Comparison of ENCODE assay signal across 8 cellular contexts in the genomic region with DNA sequence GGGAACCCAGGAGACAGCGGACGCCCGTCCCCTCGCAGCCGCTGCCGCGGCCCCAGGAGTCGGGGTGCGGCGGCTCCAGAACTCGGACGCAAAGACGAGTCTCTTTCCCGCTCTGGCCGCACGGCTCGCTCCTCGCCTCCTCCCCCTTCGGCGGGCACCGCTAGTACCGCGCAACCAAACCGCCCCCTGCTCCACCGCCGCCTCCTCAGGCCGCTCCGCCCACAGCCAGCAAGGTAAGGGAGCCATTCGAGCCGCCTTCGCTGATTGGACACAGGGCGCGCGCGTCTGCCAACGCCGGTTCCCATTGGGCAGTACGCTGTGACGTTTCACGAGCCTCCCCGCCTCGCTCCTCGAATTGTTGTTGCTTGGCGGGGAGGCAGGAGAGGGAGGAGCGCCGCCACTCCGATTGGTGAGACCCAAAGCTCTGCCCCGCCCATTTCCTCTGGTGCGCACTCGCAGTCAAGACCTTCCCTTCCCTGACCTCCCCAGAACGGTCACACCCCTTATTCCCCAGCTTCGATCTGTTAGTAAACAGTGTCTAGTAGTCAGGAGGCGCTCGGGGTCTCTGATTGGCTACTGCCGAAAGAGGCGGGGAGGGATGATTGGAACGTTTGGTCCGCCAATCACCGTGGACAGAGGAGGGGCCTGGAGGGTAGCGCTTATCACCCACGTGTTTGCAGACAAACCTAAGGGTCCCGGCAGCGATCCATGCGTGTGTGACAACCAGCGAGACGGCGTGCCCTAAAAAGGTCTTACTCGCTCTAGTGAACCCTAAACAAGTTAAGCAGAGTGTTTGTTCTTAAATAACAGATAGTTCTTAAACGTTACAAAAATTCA. TPM values are rescaled to one million over a fixed set of nuclear protein-coding genes. Genes with fewer than 3 reads are reported as not detected.
DNase-seq lines count a peak whose midpoint lies in the region; ATAC-seq, FAIRE-seq and TF ChIP-seq lines count a peak whose summit lies in the region.

A gene (minus strand): TSS at position 170 of the 837 bp plus-strand sequence. CDS start 207 bp downstream, outside the sequence.

- peak within 1 kb of the TSS; percentile 80 for H3K27ac ChIP-seq in KOPT-K1 (ENCODE audit: low read depth, low read length, poor library complexity, severe bottlenecking)
- peak within 1 kb of the TSS; percentile 98 for H3K27ac ChIP-seq in esophagus muscularis mucosa (replicated peaks in 1 of 4)
- H3K27ac ChIP-seq in muscle layer of duodenum (ENCODE audit: low read length) = peak within 1 kb of the TSS; percentile 92

- peaks cover 0 to 3% of the 10 kb centered on the region in 2 donors for H3K9me3 Mint-ChIP-seq in activated T-cell treated with anti-CD3 and anti-CD28 coated beads, Interleukin-2, amount 50 U/mL, for 72 hours

- H3K9me3 ChIP-seq in KOPT-K1 (ENCODE audit: insufficient read depth, low read length, poor library complexity, severe bottlenecking) (no peaks in the 10 kb centered on the region), esophagus muscularis mucosa (no peaks in the 10 kb centered on the region), muscle layer of duodenum (ENCODE audit: control insufficient read depth in 1 of 2, low read length in 2 of 2) (no peaks in the 10 kb centered on the region)

- H3K4me3 ChIP-seq in esophagus muscularis mucosa = peak within 1 kb of the TSS; percentile 81 to 94 (median 90)
- peak within 1 kb of the TSS; percentile 80 to 94 for H3K4me3 ChIP-seq in muscle layer of duodenum (ENCODE audit: low read depth in 1 of 2, low read length in 2 of 2)

- H3K4me1 ChIP-seq in esophagus muscularis mucosa (peaks cover 13 to 68% (median 64%) of the 10 kb centered on the region in 4 donors), muscle layer of duodenum (ENCODE audit: control insufficient read depth in 1 of 2, insufficient read depth in 2 of 2, low read length in 2 of 2) (peaks cover 11 to 47% of the 10 kb centered on the region in 2 donors)

- peak; percentile 100 for DNase-seq in DMS79 (lab: John Stamatoyannopoulos, UW)
- DNase-seq in RCC 7860 (ENCODE audit: low spot score) = peak; percentile 98
- peak; percentile 99 to 100 for DNase-seq in activated T-cell treated with anti-CD3 and anti-CD28 coated beads, Interleukin-2, amount 50 U/mL, for 72 hours
- DNase-seq in esophagus muscularis mucosa (ENCODE audit: extremely low spot score) = peak; percentile 100
- peak; percentile 100 for DNase-seq in stimulated activated CD8-positive, alpha-beta memory T cell treated with anti-CD3 and anti-CD28 coated beads, Interleukin-7, amount 100 ng/mL, for 4 hours (ENCODE audit: low read depth in 2 of 2)

- H3K36me3 ChIP-seq in KOPT-K1 (ENCODE audit: insufficient read depth, low read length) (no peaks in the 10 kb centered on the region), esophagus muscularis mucosa (no peaks in the 10 kb centered on the region), muscle layer of duodenum (ENCODE audit: control insufficient read depth in 1 of 2, insufficient read depth in 2 of 2, low read length in 2 of 2) (no peaks in the 10 kb centered on the region)

- peak; percentile 85 for FAIRE-seq in RCC 7860 (lab: Jason Lieb, UNC)

- H3K27ac Mint-ChIP-seq in activated T-cell treated with anti-CD3 and anti-CD28 coated beads, Interleukin-2, amount 50 U/mL, for 72 hours = no peak within 1 kb of the TSS

- TF ChIP-seq POLR2A in esophagus muscularis mucosa (IDR thresholded peaks at IDR 0.05; ENCODE audit: low read depth) = peak; percentile 92

- intact Hi-C loops in esophagus muscularis mucosa (cut with DNase I) = loop anchor here (10.0 kb wide), 1 partner anchor 224 kb away; no protein-coding TSS in a partner anchor

- WGBS in esophagus muscularis mucosa = under 1% methylated on average over 51 of the region's 69 CpGs

- H3K27me3 ChIP-seq in esophagus muscularis mucosa (no peaks in the 10 kb centered on the region), muscle layer of duodenum (ENCODE audit: low read depth, low read length) (no peaks in the 10 kb centered on the region)

- peaks cover 4% of the 10 kb centered on the region in 2 donors for H3K36me3 Mint-ChIP-seq in activated T-cell treated with anti-CD3 and anti-CD28 coated beads, Interleukin-2, amount 50 U/mL, for 72 hours (ENCODE audit: insufficient read depth in 2 of 2)

- no peak for TF ChIP-seq EP300 in esophagus muscularis mucosa (IDR thresholded peaks at IDR 0.05)

- H3K4me1 Mint-ChIP-seq in activated T-cell treated with anti-CD3 and anti-CD28 coated beads, Interleukin-2, amount 50 U/mL, for 72 hours (ENCODE audit: low read depth) = peaks cover 61% of the 10 kb centered on the region

- TF ChIP-seq CTCF in esophagus muscularis mucosa (IDR thresholded peaks at IDR 0.05) = peak in 2 of 3 experiments; percentile 13 to 27

- ATAC-seq in GM21786 (IDR thresholded peaks at IDR 0.05; ENCODE audit: unreplicated experiment) = peak; percentile 89
- peak; percentile 84 to 85 for ATAC-seq in activated T-cell treated with anti-CD3 and anti-CD28 coated beads, Interleukin-2, amount 50 U/mL, for 72 hours (replicated peaks in 1 of 2)

- peak within 1 kb of the TSS; percentile 86 to 89 for H3K4me3 Mint-ChIP-seq in activated T-cell treated with anti-CD3 and anti-CD28 coated beads, Interleukin-2, amount 50 U/mL, for 72 hours

- no peaks in the 10 kb centered on the region for H3K27me3 Mint-ChIP-seq in activated T-cell treated with anti-CD3 and anti-CD28 coated beads, Interleukin-2, amount 50 U/mL, for 72 hours (ENCODE audit: low read depth)

RNA-seq across cellular contexts. Expression of the gene that starts here (rescaled TPM):
- 10 to 100 TPM; 18.5 to 30.3 TPM for total RNA-seq in activated T-cell treated with anti-CD3 and anti-CD28 coated beads, Interleukin-2, amount 50 U/mL, for 72 hours
- total RNA-seq in esophagus muscularis mucosa = 10 to 100 TPM; 30.8 to 40.6 (median 35.0) TPM

Comparison
In these comparisons a context has a peak if more than half of its experiments do, and no peak if none do; other contexts are left out.
1. Peak in every context shown above with its lines: DNase-seq, ATAC-seq, H3K4me3 ChIP-seq and H3K27ac ChIP-seq.